Comparison of ENCODE assay signal across 12 cellular contexts in the genomic region with DNA sequence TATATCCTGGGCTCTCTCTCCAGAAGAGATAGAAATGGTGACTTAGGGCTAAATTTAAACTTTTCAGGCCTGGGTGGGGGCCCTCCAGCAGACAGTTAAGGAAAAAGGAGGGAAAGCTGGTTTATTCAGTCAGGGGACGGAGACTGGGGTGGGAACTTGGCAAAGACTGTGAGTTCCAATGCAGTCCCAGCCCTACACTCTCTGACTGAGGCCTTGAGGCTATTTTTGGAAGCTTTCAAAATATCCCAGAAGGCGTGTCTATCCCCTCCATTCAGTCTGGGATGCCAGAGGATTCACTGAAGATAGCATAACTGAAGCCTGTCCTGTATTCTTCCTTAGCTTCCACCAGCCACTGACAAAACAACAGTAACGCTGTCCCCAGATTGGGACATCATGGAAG. TPM values are rescaled to one million over a fixed set of nuclear protein-coding genes. Genes with fewer than 3 reads are reported as not detected.
DNase-seq lines count a peak whose midpoint lies in the region; ATAC-seq and TF ChIP-seq lines count a peak whose summit lies in the region.
"Had no signal": no experiment of that assay in that cellular context is flagged by ENCODE, and none has a peak within 500 bp of the region (broad histone marks: within the 10 kb centered on the region; RNA-seq: fewer than 3 reads in every experiment).

No MANE protein-coding gene starts in this region.

- H3K4me3 ChIP-seq in BJ (ENCODE audit: low read depth, low read length) = no peak overlapping the region
- peak overlapping the region; percentile 1 for H3K4me3 ChIP-seq in coronary artery
- no peak overlapping the region for H3K4me3 ChIP-seq in left lung
- no peak overlapping the region for H3K4me3 ChIP-seq in smooth muscle cell
- H3K4me3 ChIP-seq: SJCRH30 had no signal

- H3K27ac ChIP-seq in coronary artery = peak overlapping the region; percentile 63 to 80
- H3K27ac ChIP-seq in left lung = peak overlapping the region; percentile 23 to 54
- H3K27ac ChIP-seq in smooth muscle cell (ENCODE audit: low read depth) = peak overlapping the region; percentile 56
- H3K27ac ChIP-seq: SJCRH30 had no signal

- no peaks in the 10 kb centered on the region for H3K79me2 ChIP-seq in smooth muscle cell (ENCODE audit: low read depth)

- DNase-seq in BJ (ENCODE audit: low read depth) (peak; percentile 17), coronary artery (ENCODE audit: low spot score) (no peak), left lung (no peak), smooth muscle cell (lab: John Stamatoyannopoulos, UW; ENCODE audit: unreplicated experiment) (no peak), pons (ENCODE audit: low spot score) (no peak)
- DNase-seq in stimulated activated CD4-positive, alpha-beta T cell treated with anti-CD3 and anti-CD28 coated beads, Interleukin-2, amount 100 ng/mL, for 24 hours = no peak
- DNase-seq: central memory CD4-positive, alpha-beta T cell; DND-41; NCI-H1930; SJCRH30 had no signal

- no peak overlapping the region for H2AFZ ChIP-seq in smooth muscle cell (ENCODE audit: low read depth)

- H3K27me3 ChIP-seq in BJ (ENCODE audit: control insufficient read depth, insufficient read depth, low read length) (no peaks in the 10 kb centered on the region), left lung (no peaks in the 10 kb centered on the region), smooth muscle cell (ENCODE audit: low read depth) (no peaks in the 10 kb centered on the region)
- H3K27me3 ChIP-seq: SJCRH30 had no signal

- H3K9ac ChIP-seq in smooth muscle cell (ENCODE audit: low read depth) = no peak overlapping the region

- H4K20me1 ChIP-seq in smooth muscle cell (ENCODE audit: low read depth) = no peaks in the 10 kb centered on the region

- intact Hi-C loops in left lung (cut with DNase I) = no loop called here

- WGBS in smooth muscle cell (ENCODE audit: low lambda C conversion rate) = 24% methylated on average over 3 of the region's 3 CpGs

- no peak for TF ChIP-seq CTCF in BJ (IDR thresholded peaks at IDR 0.05; ENCODE audit: insufficient read depth, low read depth, low read length)
- TF ChIP-seq CTCF in coronary artery (IDR thresholded peaks at IDR 0.05) = no peak
- no peak for TF ChIP-seq CTCF in left lung (IDR thresholded peaks at IDR 0.05)
- TF ChIP-seq CTCF in smooth muscle cell (IDR thresholded peaks at IDR 0.05; ENCODE audit: borderline replicate concordance, insufficient read depth, poor library complexity, severe bottlenecking) = no peak

- H3K36me3 ChIP-seq in BJ (ENCODE audit: control insufficient read depth, insufficient read depth, low read length) (no peaks in the 10 kb centered on the region), left lung (no peaks in the 10 kb centered on the region), smooth muscle cell (ENCODE audit: low read depth) (no peaks in the 10 kb centered on the region)
- H3K36me3 ChIP-seq: SJCRH30 had no signal

- H3K9me3 ChIP-seq in left lung (no peaks in the 10 kb centered on the region), smooth muscle cell (replicated peaks; ENCODE audit: low read depth) (no peaks in the 10 kb centered on the region)
- H3K9me3 ChIP-seq: SJCRH30 had no signal

- H3K4me1 ChIP-seq in left lung (peaks cover 7 to 9% of the 10 kb centered on the region in 2 donors), smooth muscle cell (ENCODE audit: low read depth) (no peaks in the 10 kb centered on the region)
- H3K4me1 ChIP-seq: SJCRH30 had no signal

- no peaks in the 10 kb centered on the region for H3F3A ChIP-seq in smooth muscle cell (ENCODE audit: low read depth)

- H3K4me2 ChIP-seq in smooth muscle cell = no peak overlapping the region

- POLR2A ChIA-PET in BJ (lab: Charles Lee) = no interaction called here

- ATAC-seq in left lung (peak; percentile 82), GM21528 (IDR thresholded peaks at IDR 0.05; ENCODE audit: low FRiP score, unreplicated experiment) (no peak), HG03175 (IDR thresholded peaks at IDR 0.05; ENCODE audit: unreplicated experiment) (no peak)

- CTCF ChIA-PET in BJ (lab: Yijun Ruan, JAX) = interaction anchor here (1.0 kb wide), 1 partner anchor 61 kb away, joined by 4 read pairs; no protein-coding TSS in a partner anchor

RNA-seq across cellular contexts. Expression of a gene that starts 32.1 kb away (rescaled TPM):
- polyA plus RNA-seq in BJ (2011; rRNA removed) (460 and 494 TPM in 2 replicates), smooth muscle cell (292 and 416 TPM in 2 replicates)
- polyA minus RNA-seq in BJ (2011; rRNA and poly(A)+ RNA removed) = 301 and 429 TPM in 2 replicates
- total RNA-seq in left lung (100 to 1,000 TPM; 503 to 543 TPM), smooth muscle cell (355 and 379 TPM in 2 replicates)
